Comparison of ENCODE assay signal across 23 cellular contexts in the genomic region with DNA sequence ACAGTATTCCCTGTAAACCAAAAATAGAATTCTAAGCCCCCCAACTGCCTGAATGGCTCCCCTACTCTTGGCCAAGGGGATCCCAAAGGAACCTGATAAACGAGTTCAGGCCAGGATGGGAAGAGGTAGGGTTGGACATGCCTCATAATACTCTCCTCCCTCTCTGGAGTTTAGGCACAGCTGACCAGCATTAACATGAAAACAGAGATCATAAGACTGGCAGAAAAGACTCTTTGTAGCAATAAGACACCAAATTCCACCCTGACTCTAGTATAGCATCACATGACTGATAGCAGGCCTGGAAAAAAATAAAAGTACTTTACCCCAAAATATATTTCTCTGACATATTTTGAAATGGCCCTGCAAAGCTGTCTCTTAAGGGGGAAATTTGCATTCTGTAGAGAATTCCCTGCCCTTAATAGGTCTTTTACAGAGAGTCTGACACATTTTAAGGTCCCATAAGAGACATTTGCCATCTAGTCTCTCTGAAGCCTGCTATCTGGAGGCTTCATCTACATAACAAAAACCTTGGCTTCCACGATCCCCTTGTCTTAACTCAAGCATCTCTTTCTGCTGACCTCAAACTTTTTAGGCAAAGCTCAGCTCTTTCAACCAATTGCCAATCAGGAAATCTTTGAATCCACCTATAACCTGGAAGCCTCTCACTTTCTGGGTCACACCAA. TPM values are rescaled to one million over a fixed set of nuclear protein-coding genes. Genes with fewer than 3 reads are reported as not detected.
A peak's percentile ranks its signal among the peaks of the same experiment; 100 is the strongest.
DNase-seq lines count a peak whose midpoint lies in the region; ATAC-seq and TF ChIP-seq lines count a peak whose summit lies in the region.
"Had no signal": no experiment of that assay in that cellular context is flagged by ENCODE, and none has a peak within 500 bp of the region (broad histone marks: within the 10 kb centered on the region; RNA-seq: fewer than 3 reads in every experiment).

No MANE protein-coding gene starts in this region.

- no peak overlapping the region for H3K4me3 Mint-ChIP-seq in activated naive CD8-positive, alpha-beta T cell treated with anti-CD3 and anti-CD28 coated beads, Interleukin-2, amount 10 ng/mL, durations not matched to agents 7 days and 5 days
- H3K4me3 Mint-ChIP-seq in activated naive CD8-positive, alpha-beta T cell treated with anti-CD3 and anti-CD28 coated beads for 36 hours, result no peak overlapping the region
- peak overlapping the region; percentile 15 for H3K4me3 Mint-ChIP-seq in type B pancreatic cell
- H3K4me3 Mint-ChIP-seq: naive thymus-derived CD4-positive, alpha-beta T cell; T-helper 2 cell treated with Interferon-gamma antibody and Interleukin-4, amounts not matched to agents 5 μg/mL and 100 μg/mL, for 36 hours had no signal

- H3K4me1 Mint-ChIP-seq in activated naive CD8-positive, alpha-beta T cell treated with anti-CD3 and anti-CD28 coated beads, Interleukin-2, amount 10 ng/mL, durations not matched to agents 7 days and 5 days, result peaks cover 7% of the 10 kb centered on the region
- H3K4me1 Mint-ChIP-seq in activated naive CD8-positive, alpha-beta T cell treated with anti-CD3 and anti-CD28 coated beads for 36 hours, result no peaks in the 10 kb centered on the region
- H3K4me1 Mint-ChIP-seq in type B pancreatic cell (ENCODE audit: unreplicated experiment), result peaks cover 25% of the 10 kb centered on the region

- POLR2A ChIA-PET in activated naive CD8-positive, alpha-beta T cell treated with anti-CD3 and anti-CD28 coated beads, Interleukin-2, amount 10 ng/mL, durations not matched to agents 7 days and 5 days (lab: Charles Lee), result interaction anchor here (0.5 kb wide), 1 partner anchor 46 kb away, joined by 3 read pairs; no protein-coding TSS in a partner anchor

- DNase-seq in activated naive CD8-positive, alpha-beta T cell treated with anti-CD3 and anti-CD28 coated beads, Interleukin-2, amount 10 ng/mL, durations not matched to agents 7 days and 5 days, result no peak
- no peak for DNase-seq in activated naive CD8-positive, alpha-beta T cell treated with anti-CD3 and anti-CD28 coated beads for 36 hours
- DNase-seq in choroid plexus epithelial cell (ENCODE audit: low read depth) (peak; percentile 22), left kidney (ENCODE audit: low read depth, low spot score) (peak; percentile 33), type B pancreatic cell (ENCODE audit: extremely low spot score, unreplicated experiment) (no peak), C1 segment of cervical spinal cord (lab: John Stamatoyannopoulos, UW) (no peak), NCI-H526 (lab: John Stamatoyannopoulos, UW) (no peak)
- DNase-seq: activated CD4-positive, alpha-beta T cell treated with anti-CD3 and anti-CD28 coated beads for 48 hours; activated T-cell treated with anti-CD3 and anti-CD28 coated beads, Interleukin-2, amount 50 U/mL, for 48 hours; brain microvascular endothelial cell; colonic mucosa; DMS153; effector memory CD4-positive, alpha-beta T cell; Kasumi-1; MV-4-11; NCI-H1436 treated with DMSO at 0.1 percent for 48 hours; NCI-H774; stomach had no signal

- no peak for TF ChIP-seq CTCF in choroid plexus epithelial cell (conservative IDR thresholded peaks at IDR 0.05; ENCODE audit: low read depth, low read length)
- no peak for TF ChIP-seq CTCF in type B pancreatic cell (conservative IDR thresholded peaks at IDR 0.05)

- H3K4me3 ChIP-seq in choroid plexus epithelial cell (ENCODE audit: low read depth, low read length), result no peak overlapping the region
- H3K4me3 ChIP-seq: colonic mucosa, left lung, stomach, tibial nerve had no signal

- H3K27ac Mint-ChIP-seq in activated naive CD8-positive, alpha-beta T cell treated with anti-CD3 and anti-CD28 coated beads, Interleukin-2, amount 10 ng/mL, durations not matched to agents 7 days and 5 days, result peak overlapping the region; percentile 43
- no peak overlapping the region for H3K27ac Mint-ChIP-seq in activated naive CD8-positive, alpha-beta T cell treated with anti-CD3 and anti-CD28 coated beads for 36 hours
- peak overlapping the region; percentile 54 for H3K27ac Mint-ChIP-seq in type B pancreatic cell
- H3K27ac Mint-ChIP-seq: T-helper 2 cell treated with Interferon-gamma antibody and Interleukin-4, amounts not matched to agents 5 μg/mL and 100 μg/mL, for 36 hours had no signal

- peaks cover under 1% of the 10 kb centered on the region for H3K27me3 Mint-ChIP-seq in activated naive CD8-positive, alpha-beta T cell treated with anti-CD3 and anti-CD28 coated beads, Interleukin-2, amount 10 ng/mL, durations not matched to agents 7 days and 5 days
- no peaks in the 10 kb centered on the region for H3K27me3 Mint-ChIP-seq in activated naive CD8-positive, alpha-beta T cell treated with anti-CD3 and anti-CD28 coated beads for 36 hours
- H3K27me3 Mint-ChIP-seq in type B pancreatic cell, result no peaks in the 10 kb centered on the region
- H3K27me3 Mint-ChIP-seq: naive thymus-derived CD4-positive, alpha-beta T cell had no signal

- no peaks in the 10 kb centered on the region for H3K9me3 Mint-ChIP-seq in activated naive CD8-positive, alpha-beta T cell treated with anti-CD3 and anti-CD28 coated beads, Interleukin-2, amount 10 ng/mL, durations not matched to agents 7 days and 5 days
- H3K9me3 Mint-ChIP-seq in activated naive CD8-positive, alpha-beta T cell treated with anti-CD3 and anti-CD28 coated beads for 36 hours, result no peaks in the 10 kb centered on the region
- no peaks in the 10 kb centered on the region for H3K9me3 Mint-ChIP-seq in type B pancreatic cell
- H3K9me3 Mint-ChIP-seq: naive thymus-derived CD4-positive, alpha-beta T cell; T-helper 2 cell treated with Interferon-gamma antibody and Interleukin-4, amounts not matched to agents 5 μg/mL and 100 μg/mL, for 36 hours had no signal

- H3K36me3 Mint-ChIP-seq in activated naive CD8-positive, alpha-beta T cell treated with anti-CD3 and anti-CD28 coated beads, Interleukin-2, amount 10 ng/mL, durations not matched to agents 7 days and 5 days, result no peaks in the 10 kb centered on the region
- no peaks in the 10 kb centered on the region for H3K36me3 Mint-ChIP-seq in activated naive CD8-positive, alpha-beta T cell treated with anti-CD3 and anti-CD28 coated beads for 36 hours
- no peaks in the 10 kb centered on the region for H3K36me3 Mint-ChIP-seq in type B pancreatic cell
- H3K36me3 Mint-ChIP-seq: naive thymus-derived CD4-positive, alpha-beta T cell had no signal

- no peak for ATAC-seq in activated naive CD8-positive, alpha-beta T cell treated with anti-CD3 and anti-CD28 coated beads, Interleukin-2, amount 10 ng/mL, durations not matched to agents 7 days and 5 days (ENCODE audit: low read depth)
- ATAC-seq in HG02798 (IDR thresholded peaks at IDR 0.05; ENCODE audit: poor library complexity, unreplicated experiment), result no peak
- ATAC-seq: left lung; naive thymus-derived CD4-positive, alpha-beta T cell had no signal

RNA-seq across cellular contexts. Expression of gene SIK1, which starts 55.9 kb away (rescaled TPM):
- total RNA-seq in activated naive CD8-positive, alpha-beta T cell treated with anti-CD3 and anti-CD28 coated beads, Interleukin-2, amount 10 ng/mL, durations not matched to agents 7 days and 5 days, result 10 to 100 TPM; 25.9 to 31.6 TPM
- total RNA-seq in activated naive CD8-positive, alpha-beta T cell treated with anti-CD3 and anti-CD28 coated beads for 36 hours, result 1 to 10 TPM; 5.7 to 9.0 TPM
- total RNA-seq in type B pancreatic cell (ENCODE audit: low replicate concordance), result 17.0 and 44.3 TPM in 2 replicates

Comparison
In these comparisons a context has a peak if more than half of its experiments do, and no peak if none do; other contexts are left out.
1. DNase-seq: peak in choroid plexus epithelial cell (single experiment) and left kidney (single experiment); none in activated naive CD8-positive, alpha-beta T cell treated with anti-CD3 and anti-CD28 coated beads, Interleukin-2, amount 10 ng/mL, durations not matched to agents 7 days and 5 days (single experiment), activated naive CD8-positive, alpha-beta T cell treated with anti-CD3 and anti-CD28 coated beads for 36 hours (single experiment), type B pancreatic cell (single experiment), C1 segment of cervical spinal cord (0 of 14) and NCI-H526 (0 of 2).